In genomic region chr6:37725967-37726366, GRCh38 we compare ENCODE assay signal across 23 cellular contexts. TPM values are rescaled to one million over a fixed set of nuclear protein-coding genes. Genes with fewer than 3 reads are reported as not detected.
DNase-seq lines count a peak whose midpoint lies in the region; ATAC-seq and TF ChIP-seq lines count a peak whose summit lies in the region.
"Had no signal": no experiment of that assay in that cellular context is flagged by ENCODE, and none has a peak within 500 bp of the region (broad histone marks: within the 10 kb centered on the region; RNA-seq: fewer than 3 reads in every experiment).

No MANE protein-coding gene starts in this region.

- H3K27ac Mint-ChIP-seq in chondrocyte (ENCODE audit: unreplicated experiment), result peak overlapping the region; percentile 76
- H3K27ac Mint-ChIP-seq: activated CD4-positive, alpha-beta memory T cell treated with anti-CD3 and anti-CD28 coated beads, Interleukin-2, amount 10 ng/mL, durations not matched to agents 7 days and 5 days; activated naive CD4-positive, alpha-beta T cell treated with anti-CD3 and anti-CD28 coated beads, Interleukin-2, amount 50 U/mL, for 72 hours; activated T-cell treated with anti-CD3 and anti-CD28 coated beads, Interleukin-2, amount 50 U/mL, for 24 hours; CD4-positive, CD25-positive, alpha-beta regulatory T cell; natural killer cell treated with Interleukin-12 subunit alpha and Interleukin-12 subunit beta and Interleukin-15 and Interleukin-18, amount 100 ng/mL, for 72 hours; stimulated activated memory B cell treated with anti-CD40 and anti-IgM and Interleukin-4, amounts not matched to agents 10 μg/mL and 1 μg/mL and 100 μg/mL, for 72 hours; WTC11 had no signal

- peaks cover 2% of the 10 kb centered on the region for H3K27me3 Mint-ChIP-seq in chondrocyte (ENCODE audit: low read depth)
- H3K27me3 Mint-ChIP-seq: activated T-cell treated with anti-CD3 and anti-CD28 coated beads, Interleukin-2, amount 50 U/mL, for 24 hours had no signal

- peaks cover 28% of the 10 kb centered on the region for H3K4me1 Mint-ChIP-seq in chondrocyte (ENCODE audit: low read depth)
- H3K4me1 Mint-ChIP-seq: activated CD4-positive, alpha-beta memory T cell treated with anti-CD3 and anti-CD28 coated beads, Interleukin-2, amount 10 ng/mL, durations not matched to agents 7 days and 5 days had no signal

- H3K4me3 Mint-ChIP-seq in chondrocyte (ENCODE audit: unreplicated experiment), result no peak overlapping the region
- H3K4me3 Mint-ChIP-seq: activated CD4-positive, alpha-beta memory T cell treated with anti-CD3 and anti-CD28 coated beads, Interleukin-2, amount 10 ng/mL, durations not matched to agents 7 days and 5 days; activated T-cell treated with anti-CD3 and anti-CD28 coated beads, Interleukin-2, amount 50 U/mL, for 24 hours; brain; CD4-positive, CD25-positive, alpha-beta regulatory T cell; natural killer cell treated with Interleukin-12 subunit alpha and Interleukin-12 subunit beta and Interleukin-15 and Interleukin-18, amount 100 ng/mL, for 72 hours; stimulated activated memory B cell treated with anti-CD40 and anti-IgM and Interleukin-4, amounts not matched to agents 10 μg/mL and 1 μg/mL and 100 μg/mL, for 72 hours; WTC11 had no signal

- no peaks in the 10 kb centered on the region for H3K4me1 ChIP-seq in right atrium auricular region
- H3K4me1 ChIP-seq in upper lobe of right lung, result no peaks in the 10 kb centered on the region
- no peaks in the 10 kb centered on the region for H3K4me1 ChIP-seq in uterus
- H3K4me1 ChIP-seq: psoas muscle, thyroid gland had no signal

- TF ChIP-seq CTCF in right atrium auricular region (IDR thresholded peaks at IDR 0.05) (no peak), chondrocyte (IDR thresholded peaks at IDR 0.05) (no peak), upper lobe of right lung (IDR thresholded peaks at IDR 0.05) (no peak), uterus (IDR thresholded peaks at IDR 0.05) (no peak)

- no peaks in the 10 kb centered on the region for H3K9me3 Mint-ChIP-seq in chondrocyte (ENCODE audit: low read depth)
- H3K9me3 Mint-ChIP-seq: activated CD4-positive, alpha-beta memory T cell treated with anti-CD3 and anti-CD28 coated beads, Interleukin-2, amount 10 ng/mL, durations not matched to agents 7 days and 5 days; activated naive CD4-positive, alpha-beta T cell treated with anti-CD3 and anti-CD28 coated beads, Interleukin-2, amount 50 U/mL, for 72 hours; activated T-cell treated with anti-CD3 and anti-CD28 coated beads, Interleukin-2, amount 50 U/mL, for 24 hours; CD4-positive, CD25-positive, alpha-beta regulatory T cell; natural killer cell treated with Interleukin-12 subunit alpha and Interleukin-12 subunit beta and Interleukin-15 and Interleukin-18, amount 100 ng/mL, for 72 hours; stimulated activated memory B cell treated with anti-CD40 and anti-IgM and Interleukin-4, amounts not matched to agents 10 μg/mL and 1 μg/mL and 100 μg/mL, for 72 hours; WTC11 had no signal

- no peaks in the 10 kb centered on the region for H3K36me3 ChIP-seq in right atrium auricular region
- H3K36me3 ChIP-seq in upper lobe of right lung, result no peaks in the 10 kb centered on the region
- no peaks in the 10 kb centered on the region for H3K36me3 ChIP-seq in uterus
- H3K36me3 ChIP-seq: thyroid gland had no signal

- no peaks in the 10 kb centered on the region for H3K27me3 ChIP-seq in right atrium auricular region
- H3K27me3 ChIP-seq in upper lobe of right lung, result no peaks in the 10 kb centered on the region
- H3K27me3 ChIP-seq in uterus, result no peaks in the 10 kb centered on the region
- H3K27me3 ChIP-seq: thyroid gland had no signal

- TF ChIP-seq POLR2A in uterus (IDR thresholded peaks at IDR 0.05), result no peak

- H3K4me3 ChIP-seq in right atrium auricular region, result no peak overlapping the region
- no peak overlapping the region for H3K4me3 ChIP-seq in upper lobe of right lung
- H3K4me3 ChIP-seq in uterus, result no peak overlapping the region
- H3K4me3 ChIP-seq: dorsolateral prefrontal cortex, psoas muscle, thyroid gland had no signal

- intact Hi-C loops in left ventricle myocardium superior (cut with micrococcal nuclease) (no loop called here), upper lobe of right lung (cut with DNase I) (no loop called here), uterus (cut with DNase I; ENCODE audit: low total_unique reads) (no loop called here)

- H3K36me3 Mint-ChIP-seq in chondrocyte (ENCODE audit: low read depth), result no peaks in the 10 kb centered on the region
- H3K36me3 Mint-ChIP-seq: activated naive CD4-positive, alpha-beta T cell treated with anti-CD3 and anti-CD28 coated beads, Interleukin-2, amount 50 U/mL, for 72 hours; brain; CD4-positive, CD25-positive, alpha-beta regulatory T cell; natural killer cell treated with Interleukin-12 subunit alpha and Interleukin-12 subunit beta and Interleukin-15 and Interleukin-18, amount 100 ng/mL, for 72 hours; stimulated activated memory B cell treated with anti-CD40 and anti-IgM and Interleukin-4, amounts not matched to agents 10 μg/mL and 1 μg/mL and 100 μg/mL, for 72 hours; WTC11 had no signal

- no peaks in the 10 kb centered on the region for H3K9me3 ChIP-seq in right atrium auricular region
- no peaks in the 10 kb centered on the region for H3K9me3 ChIP-seq in upper lobe of right lung
- H3K9me3 ChIP-seq in uterus, result no peaks in the 10 kb centered on the region
- H3K9me3 ChIP-seq: psoas muscle, thyroid gland had no signal

- H3K27ac ChIP-seq in right atrium auricular region, result no peak overlapping the region
- no peak overlapping the region for H3K27ac ChIP-seq in upper lobe of right lung
- no peak overlapping the region for H3K27ac ChIP-seq in uterus
- H3K27ac ChIP-seq: dorsolateral prefrontal cortex, psoas muscle, thyroid gland had no signal

- ATAC-seq in left ventricle myocardium superior (peak; percentile 38), left lobe of liver (peak; percentile 31), upper lobe of right lung (peak; percentile 86)
- ATAC-seq: activated naive CD4-positive, alpha-beta T cell treated with anti-CD3 and anti-CD28 coated beads, Interleukin-2, amount 50 U/mL, for 72 hours; natural killer cell treated with Interleukin-12 subunit alpha and Interleukin-12 subunit beta and Interleukin-15 and Interleukin-18, amount 100 ng/mL, for 72 hours; psoas muscle; Right ventricle myocardium inferior; stimulated activated memory B cell treated with anti-CD40 and anti-IgM and Interleukin-4, amounts not matched to agents 10 μg/mL and 1 μg/mL and 100 μg/mL, for 72 hours; WTC11 had no signal

- DNase-seq in left ventricle myocardium superior (no peak), right atrium auricular region (ENCODE audit: low spot score) (no peak), chondrocyte (ENCODE audit: low spot score) (no peak), left lobe of liver (ENCODE audit: low spot score) (no peak), upper lobe of right lung (no peak), COLO829 (ENCODE audit: low spot score) (no peak), NCI-H524 (lab: John Stamatoyannopoulos, UW) (no peak), uterus (no peak)
- DNase-seq: activated CD4-positive, alpha-beta memory T cell treated with anti-CD3 and anti-CD28 coated beads, Interleukin-2, amount 10 ng/mL, durations not matched to agents 7 days and 5 days; activated T-cell treated with anti-CD3 and anti-CD28 coated beads, Interleukin-2, amount 50 U/mL, for 24 hours; CD4-positive, CD25-positive, alpha-beta regulatory T cell; mesendoderm; NCI-H187 treated with DMSO at 0.1 percent for 48 hours; NK-92 treated with Interleukin-12 subunit alpha and Interleukin-12 subunit beta, amount 100 ng/mL, for 24 hours; psoas muscle; thyroid gland had no signal

RNA-seq across cellular contexts. Expression of gene MDGA1, which starts 28.3 kb away (rescaled TPM):
- total RNA-seq in left ventricle myocardium superior (11.1 TPM), right atrium auricular region (1 to 10 TPM; 5.5 to 6.1 TPM), chondrocyte (17.3 to 30.2 TPM (median 22.5 TPM) in 3 replicates), left lobe of liver (0.40 TPM), upper lobe of right lung (10.7 TPM), uterus (10 to 100 TPM in 3 of 4 donors, 1 to 10 TPM in 1; 4.0 to 32.9 (median 18.1) TPM)

Comparison
In these comparisons a context has a peak if more than half of its experiments do, and no peak if none do; other contexts are left out.
1. ATAC-seq: peak in every context shown above with its lines; median percentile 86 in upper lobe of right lung; 38 in left ventricle myocardium superior; 31 in left lobe of liver.